9 cellular contexts compared by ENCODE assay signal in genomic region chr3:85821130-85821756, GRCh38.
A peak's percentile ranks its signal among the peaks of the same experiment; 100 is the strongest.
DNase-seq lines count a peak whose midpoint lies in the region; ATAC-seq and TF ChIP-seq lines count a peak whose summit lies in the region.
"Had no signal": no experiment of that assay in that cellular context is flagged by ENCODE, and none has a peak within 500 bp of the region (broad histone marks: within the 10 kb centered on the region; RNA-seq: fewer than 3 reads in every experiment).

No MANE protein-coding gene starts in this region.

- H3K4me1 ChIP-seq in HAP-1 (no peaks in the 10 kb centered on the region), neuronal stem cell (ENCODE audit: control insufficient read depth in 2 of 2, insufficient read depth in 1 of 2, low read depth in 1 of 2, low read length in 2 of 2) (no peaks in the 10 kb centered on the region)

- no peak overlapping the region for H3K23ac ChIP-seq in neuronal stem cell (ENCODE audit: low read depth, low read length, poor library complexity)

- no peak overlapping the region for H3K14ac ChIP-seq in neuronal stem cell (ENCODE audit: low read length)

- H3K27ac ChIP-seq in brain microvascular endothelial cell (no peak overlapping the region), neuronal stem cell (replicated peaks; ENCODE audit: low read length) (no peak overlapping the region)

- H2BK12ac ChIP-seq in neuronal stem cell (ENCODE audit: low read length), result no peak overlapping the region

- intact Hi-C loops in sciatic nerve (cut with DNase I), result no loop called here

- H3K18ac ChIP-seq in neuronal stem cell (ENCODE audit: low read length), result no peak overlapping the region

- H3K27me3 ChIP-seq in HAP-1 (ENCODE audit: low read depth) (no peaks in the 10 kb centered on the region), brain microvascular endothelial cell (replicated peaks) (no peaks in the 10 kb centered on the region), neuronal stem cell (ENCODE audit: control insufficient read depth in 3 of 3, insufficient read depth in 3 of 3, low read depth in 1 of 3, low read length in 3 of 3) (no peaks in the 10 kb centered on the region)

- no peak overlapping the region for H3K4me2 ChIP-seq in neuronal stem cell (ENCODE audit: insufficient read depth, low read length, poor library complexity, severe bottlenecking)

- DNase-seq in GM10248 (ENCODE audit: extremely low spot score) (peak; percentile 7), HAP-1 (ENCODE audit: low spot score in 2 of 2) (peak; percentile 49 to 71), NCI-H1417 treated with DMSO at 0.1 percent for 48 hours (lab: John Stamatoyannopoulos, UW) (peak; percentile 63), brain microvascular endothelial cell (peak; percentile 4), neuronal stem cell (ENCODE audit: low spot score) (peak; percentile 11), dermis blood vessel endothelial cell (no peak), sciatic nerve (ENCODE audit: low spot score) (no peak)
- no peak for DNase-seq in stimulated activated naive CD4-positive, alpha-beta T cell treated with Interleukin-2 at 50 U/mL for 16 hours (lab: John Stamatoyannopoulos, UW)

- no peak overlapping the region for H2BK5ac ChIP-seq in neuronal stem cell (ENCODE audit: low read length)

- POLR2A ChIA-PET in GM10248 (lab: Yijun Ruan, JAX), result no interaction called here

- H4K8ac ChIP-seq in neuronal stem cell (ENCODE audit: low read depth, low read length), result no peak overlapping the region

- ATAC-seq in sciatic nerve, result no peak
- ATAC-seq: K562 had no signal

- no peak overlapping the region for H2BK120ac ChIP-seq in neuronal stem cell (ENCODE audit: low read depth, low read length)

- TF ChIP-seq CTCF in GM10248 (IDR thresholded peaks at IDR 0.05; ENCODE audit: control extremely low read depth, extremely low read depth, low read depth, missing control alignments) (peak; percentile 40), brain microvascular endothelial cell (IDR thresholded peaks at IDR 0.05; ENCODE audit: low read depth, low read length, missing control alignments) (peak; percentile 82)

- no peak overlapping the region for H3K4me3 ChIP-seq in HAP-1
- H3K4me3 ChIP-seq in brain microvascular endothelial cell (ENCODE audit: low read depth, low read length), result no peak overlapping the region
- no peak overlapping the region for H3K4me3 ChIP-seq in neuronal stem cell (ENCODE audit: low read length in 2 of 2)
- H3K4me3 ChIP-seq: K562 had no signal

- H2AK5ac ChIP-seq in neuronal stem cell (ENCODE audit: low read depth, low read length), result no peak overlapping the region

- H3K36me3 ChIP-seq in HAP-1 (replicated peaks) (no peaks in the 10 kb centered on the region), brain microvascular endothelial cell (replicated peaks) (no peaks in the 10 kb centered on the region), neuronal stem cell (replicated peaks in 1 of 2; ENCODE audit: control insufficient read depth in 2 of 2, insufficient read depth in 2 of 2, low read length in 2 of 2) (no peaks in the 10 kb centered on the region)

- no CpG with 5 or more reads among the region's 1 CpG for WGBS in neuronal stem cell (ENCODE audit: extremely low coverage in 2 of 2, insufficient read length in 2 of 2, insufficient replicate concordance in 1 of 2), 2 donors

- no peak overlapping the region for H2BK15ac ChIP-seq in neuronal stem cell (ENCODE audit: low read length)

- H2AFZ ChIP-seq in neuronal stem cell (ENCODE audit: low read length), result no peak overlapping the region

- H3K9ac ChIP-seq in neuronal stem cell (ENCODE audit: low read depth, low read length, poor library complexity), result no peak overlapping the region

- in situ Hi-C loops in HAP-1 (cut with MboI; ENCODE audit: low sequenced_read_pairs) (loop anchor here (25.0 kb wide), 1 partner anchor 416 kb away; no protein-coding TSS in a partner anchor), brain microvascular endothelial cell (cut with HindIII; ENCODE audit: low pct_ligation_motif_present, low sequenced_read_pairs) (no loop called here)

- no peak overlapping the region for H3K4ac ChIP-seq in neuronal stem cell (ENCODE audit: low read length)

- no peaks in the 10 kb centered on the region for H3K79me1 ChIP-seq in neuronal stem cell (ENCODE audit: low read depth, low read length)

- H4K91ac ChIP-seq in neuronal stem cell (ENCODE audit: low read depth, low read length, poor library complexity), result no peak overlapping the region

- H3K9me3 ChIP-seq in HAP-1 (no peaks in the 10 kb centered on the region), neuronal stem cell (replicated peaks in 1 of 2; ENCODE audit: control insufficient read depth in 2 of 2, insufficient read depth in 1 of 2, low read depth in 1 of 2, low read length in 2 of 2) (no peaks in the 10 kb centered on the region)

- CTCF ChIA-PET in GM10248 (lab: Yijun Ruan, JAX), result interaction anchor here (0.8 to 2.0 kb wide), 10 partner anchors 10 to 746 kb away, joined by 3 to 7 read pairs (median 4); no protein-coding TSS in a partner anchor

Comparison
In these comparisons a context has a peak if more than half of its experiments do, and no peak if none do; other contexts are left out.
1. DNase-seq: peak in GM10248 (single experiment), HAP-1 (2 of 2), NCI-H1417 treated with DMSO at 0.1 percent for 48 hours (single experiment), brain microvascular endothelial cell (single experiment) and neuronal stem cell (single experiment); none in dermis blood vessel endothelial cell (single experiment), sciatic nerve (single experiment) and stimulated activated naive CD4-positive, alpha-beta T cell treated with Interleukin-2 at 50 U/mL for 16 hours (single experiment).